1 cellular context compared by ENCODE assay signal in the genomic region with DNA sequence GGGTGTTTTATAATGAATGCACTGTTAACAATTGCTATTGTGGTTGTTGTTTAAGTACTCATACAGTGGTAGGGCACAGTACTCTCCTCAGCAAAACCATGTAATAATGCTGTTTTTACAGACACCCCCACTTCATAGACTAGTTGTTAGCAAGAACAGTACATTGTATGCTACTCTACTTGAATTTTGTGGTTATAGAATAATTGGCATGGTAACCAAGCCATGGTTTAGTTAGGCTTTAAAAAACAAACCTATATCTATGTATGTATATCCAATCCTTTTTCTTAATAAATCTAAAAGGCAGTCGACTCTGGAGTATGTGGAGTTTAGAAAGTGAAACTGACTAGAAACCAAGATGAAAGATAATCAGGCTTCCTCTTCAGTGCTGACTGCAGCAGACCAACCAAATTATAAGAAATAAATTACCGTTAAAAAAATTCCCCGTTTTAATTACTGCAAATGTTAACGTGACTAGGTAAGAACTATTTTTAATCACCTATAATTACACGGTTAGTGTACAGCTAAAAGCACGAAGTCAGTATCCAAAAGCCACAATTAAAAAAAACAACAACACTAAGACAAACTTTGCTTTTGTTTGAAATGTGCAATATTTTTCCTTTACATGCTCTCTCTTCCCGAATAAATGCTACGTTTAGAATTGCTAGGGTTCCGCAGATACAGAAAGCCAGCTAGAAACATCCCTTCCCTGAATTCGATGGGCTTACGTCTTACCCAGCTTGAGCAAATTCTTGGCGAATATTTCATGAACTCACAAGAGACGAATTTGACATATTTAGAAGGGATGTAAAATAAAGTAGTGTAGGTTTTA.
TF ChIP-seq lines count a peak whose summit lies in the region.

No MANE protein-coding gene starts in this region.

TF ChIP-seq in IMR-90, 13 proteins besides CTCF, POLR2A, EP300 and RAD21:
- no peak for TF ChIP-seq CEBPB (IDR thresholded peaks at IDR 0.05; ENCODE audit: low read depth, low read length)
- TF ChIP-seq RFX5 (IDR thresholded peaks at IDR 0.05; ENCODE audit: low read depth, low read length) = no peak
- TF ChIP-seq RCOR1 (IDR thresholded peaks at IDR 0.05; ENCODE audit: insufficient replicate concordance, low read length) = no peak
- no peak for TF ChIP-seq MAZ (IDR thresholded peaks at IDR 0.05; ENCODE audit: borderline replicate concordance, low read depth, low read length)
- no peak for TF ChIP-seq SMC3 (IDR thresholded peaks at IDR 0.05; ENCODE audit: low read depth, low read length)
TF ChIP-seq in IMR-90: peak in this region for 0.
